8 cellular contexts compared by ENCODE assay signal in the genomic region with DNA sequence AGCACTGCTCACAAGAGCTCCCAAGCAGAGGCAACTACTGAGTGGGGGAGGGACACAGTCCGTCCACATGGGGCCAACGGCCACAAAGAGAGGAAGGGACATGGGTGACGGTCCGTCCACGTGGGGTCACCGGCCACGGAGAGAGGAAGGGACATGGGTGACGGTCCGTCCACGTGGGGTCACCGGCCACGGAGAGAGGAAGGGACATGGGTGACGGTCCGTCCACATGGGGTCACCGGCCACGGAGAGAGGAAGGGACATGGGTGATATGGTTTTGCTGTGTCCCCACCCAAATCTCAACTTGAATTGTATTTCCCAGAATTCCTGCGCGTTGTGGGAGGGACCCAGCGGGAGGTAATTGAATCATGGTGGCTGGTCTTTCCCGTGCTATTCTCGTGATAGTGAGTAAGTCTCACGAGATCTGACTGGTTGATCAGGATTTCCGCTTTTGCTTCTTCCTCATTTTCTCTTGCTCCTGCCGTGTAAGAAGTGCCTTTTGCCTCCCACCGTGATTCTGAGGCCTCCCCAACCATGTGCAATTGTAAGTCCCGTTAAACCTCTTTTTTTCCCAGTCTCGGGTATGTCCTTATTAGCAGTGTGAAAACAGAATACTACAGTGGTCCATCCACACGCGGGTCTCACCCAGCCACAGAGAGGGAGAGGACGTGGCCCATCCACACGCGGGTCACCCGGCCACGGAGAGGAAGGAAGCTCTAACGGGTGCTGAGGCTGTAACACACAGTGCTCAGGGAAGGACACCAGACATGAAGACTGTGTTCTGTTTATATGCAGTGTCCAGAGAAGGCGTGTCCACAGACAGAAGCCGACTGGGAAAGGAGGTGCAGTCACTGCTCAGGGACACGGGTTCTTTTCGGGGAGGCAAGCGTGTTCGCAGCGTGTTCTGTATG. TPM values are rescaled to one million over a fixed set of nuclear protein-coding genes. Genes with fewer than 3 reads are reported as not detected.
DNase-seq lines count a peak whose midpoint lies in the region; ATAC-seq and TF ChIP-seq lines count a peak whose summit lies in the region.

No MANE protein-coding gene starts in this region.

- peaks cover 4 to 43% (median 30%) of the 10 kb centered on the region in 4 donors for H3K4me1 ChIP-seq in stomach

- no peak for TF ChIP-seq POLR2A in stomach (IDR thresholded peaks at IDR 0.05)

- no peak overlapping the region for H3K27ac ChIP-seq in SU-DHL-6 (ENCODE audit: low read depth, low read length)
- peak overlapping the region in 2 of 5 donors; percentile 14 to 22 for H3K27ac ChIP-seq in stomach

- H4K20me1 ChIP-seq in SU-DHL-6 (ENCODE audit: low read depth, low read length): no peaks in the 10 kb centered on the region

- peaks cover 14% of the 10 kb centered on the region for H3K36me3 Mint-ChIP-seq in activated CD4-positive, alpha-beta T cell treated with anti-CD3 and anti-CD28 coated beads, Interleukin-2, amount 10 ng/mL, durations not matched to agents 24 days and 14 days (ENCODE audit: low read depth)
- peaks cover 19% of the 10 kb centered on the region for H3K36me3 Mint-ChIP-seq in endothelial cell (ENCODE audit: low read depth, unreplicated experiment)

- no peak for TF ChIP-seq EP300 in stomach (IDR thresholded peaks at IDR 0.05)

- H3K9me3 ChIP-seq in SU-DHL-6 (ENCODE audit: insufficient read depth, low read length): no peaks in the 10 kb centered on the region
- no peaks in the 10 kb centered on the region for H3K9me3 ChIP-seq in stomach

- H3K27me3 ChIP-seq in SU-DHL-6 (ENCODE audit: low read length) (no peaks in the 10 kb centered on the region), stomach (peaks cover 0 to 8% (median 0%) of the 10 kb centered on the region in 3 donors)

- peak overlapping the region; percentile 40 for H3K4me3 ChIP-seq in SU-DHL-6 (ENCODE audit: insufficient read depth, low read length, poor library complexity, severe bottlenecking)
- peak overlapping the region in 3 of 4 donors; percentile 2 to 35 (median 9) for H3K4me3 ChIP-seq in stomach

- H3F3A ChIP-seq in SU-DHL-6 (ENCODE audit: insufficient read depth): no peaks in the 10 kb centered on the region

- H3K9me3 Mint-ChIP-seq in activated CD4-positive, alpha-beta T cell treated with anti-CD3 and anti-CD28 coated beads, Interleukin-2, amount 10 ng/mL, durations not matched to agents 24 days and 14 days: peaks cover 2% of the 10 kb centered on the region
- H3K9me3 Mint-ChIP-seq in endothelial cell (ENCODE audit: unreplicated experiment): no peaks in the 10 kb centered on the region

- peak overlapping the region; percentile 29 for H3K4me2 ChIP-seq in SU-DHL-6 (ENCODE audit: low read depth, low read length, poor library complexity, severe bottlenecking)

- H3K79me2 ChIP-seq in SU-DHL-6 (ENCODE audit: insufficient read depth, low read length): no peaks in the 10 kb centered on the region

- intact Hi-C loops in activated CD4-positive, alpha-beta T cell treated with anti-CD3 and anti-CD28 coated beads, Interleukin-2, amount 10 ng/mL, durations not matched to agents 24 days and 14 days (cut with micrococcal nuclease): loop anchor here (1.0 to 5.0 kb wide), 2 partner anchors 87 to 250 kb away; no protein-coding TSS in a partner anchor
- intact Hi-C loops in stomach (cut with DNase I; ENCODE audit: low total_unique reads): loop anchor here (10.0 kb wide), 2 partner anchors 89 to 129 kb away; no protein-coding TSS in a partner anchor

- H3K4me3 Mint-ChIP-seq in activated CD4-positive, alpha-beta T cell treated with anti-CD3 and anti-CD28 coated beads, Interleukin-2, amount 10 ng/mL, durations not matched to agents 24 days and 14 days: peak overlapping the region; percentile 98
- peak overlapping the region; percentile 83 for H3K4me3 Mint-ChIP-seq in endothelial cell (ENCODE audit: unreplicated experiment)

- H3K27me3 Mint-ChIP-seq in activated CD4-positive, alpha-beta T cell treated with anti-CD3 and anti-CD28 coated beads, Interleukin-2, amount 10 ng/mL, durations not matched to agents 24 days and 14 days: no peaks in the 10 kb centered on the region
- H3K27me3 Mint-ChIP-seq in endothelial cell (ENCODE audit: unreplicated experiment): peaks cover 43% of the 10 kb centered on the region

- no peak for ATAC-seq in HG02981 (IDR thresholded peaks at IDR 0.05; ENCODE audit: unreplicated experiment)
- no peak for ATAC-seq in HG03469 (IDR thresholded peaks at IDR 0.05; ENCODE audit: unreplicated experiment)

- peak overlapping the region; percentile 93 for H3K27ac Mint-ChIP-seq in activated CD4-positive, alpha-beta T cell treated with anti-CD3 and anti-CD28 coated beads, Interleukin-2, amount 10 ng/mL, durations not matched to agents 24 days and 14 days
- peak overlapping the region; percentile 94 for H3K27ac Mint-ChIP-seq in endothelial cell (ENCODE audit: unreplicated experiment)

- H3K9me2 ChIP-seq in SU-DHL-6 (replicated peaks; ENCODE audit: insufficient read depth, low read length): no peaks in the 10 kb centered on the region

- H3K9ac ChIP-seq in SU-DHL-6 (ENCODE audit: low read length): no peak overlapping the region

- peaks cover 17% of the 10 kb centered on the region for H3K4me1 Mint-ChIP-seq in activated CD4-positive, alpha-beta T cell treated with anti-CD3 and anti-CD28 coated beads, Interleukin-2, amount 10 ng/mL, durations not matched to agents 24 days and 14 days
- H3K4me1 Mint-ChIP-seq in endothelial cell (ENCODE audit: unreplicated experiment): peaks cover 26% of the 10 kb centered on the region

- H3K36me3 ChIP-seq in SU-DHL-6 (ENCODE audit: low read length) (no peaks in the 10 kb centered on the region), stomach (peaks cover 0 to 11% (median 0%) of the 10 kb centered on the region in 4 donors)

- 68 to 79% (median 74%) methylated on average over 37 to 42 of the region's 42 CpGs for WGBS in stomach, 5 donors

- peak; percentile 85 for DNase-seq in activated CD4-positive, alpha-beta T cell treated with anti-CD3 and anti-CD28 coated beads, Interleukin-2, amount 10 ng/mL, durations not matched to agents 24 days and 14 days
- DNase-seq in activated CD4-positive, alpha-beta T cell treated with anti-CD3 and anti-CD28 coated beads, Interleukin-2, amount 50 U/mL, for 4 hours: no peak
- DNase-seq in endothelial cell (ENCODE audit: low spot score): no peak
- DNase-seq in stomach: no peak
- no peak for DNase-seq in COR-L47 (lab: John Stamatoyannopoulos, UW)

- no peak overlapping the region for H2AFZ ChIP-seq in SU-DHL-6 (ENCODE audit: low read depth, low read length, severe bottlenecking)

- no peak for TF ChIP-seq CTCF in SU-DHL-6 (IDR thresholded peaks at IDR 0.05; ENCODE audit: insufficient read depth, low read length, poor library complexity, severe bottlenecking)
- no peak for TF ChIP-seq CTCF in endothelial cell (IDR thresholded peaks at IDR 0.05; ENCODE audit: unreplicated experiment)
- no peak for TF ChIP-seq CTCF in stomach (IDR thresholded peaks at IDR 0.05)

RNA-seq across cellular contexts. Expression of a gene that starts 48.5 kb away (rescaled TPM):
- 0.17 and 0.54 TPM in 2 replicates for total RNA-seq in activated CD4-positive, alpha-beta T cell treated with anti-CD3 and anti-CD28 coated beads, Interleukin-2, amount 10 ng/mL, durations not matched to agents 24 days and 14 days
- total RNA-seq in endothelial cell (ENCODE audit: unreplicated experiment): 19.8 TPM
- 100 to 1,000 TPM in 2 of 5 donors, 10 to 100 TPM in 3; 31.4 to 409 (median 93.4) TPM for total RNA-seq in stomach
- polyA plus RNA-seq in stomach: 100 to 1,000 TPM in 1 of 3 donors, 10 to 100 TPM in 2; 34.7 to 109 (median 62.0) TPM

RNA-seq across cellular contexts. Expression of a gene that starts 56.4 kb away (rescaled TPM):
- total RNA-seq in activated CD4-positive, alpha-beta T cell treated with anti-CD3 and anti-CD28 coated beads, Interleukin-2, amount 10 ng/mL, durations not matched to agents 24 days and 14 days: 2.0 and 2.4 TPM in 2 replicates
- total RNA-seq in endothelial cell (ENCODE audit: unreplicated experiment) (321 TPM), stomach (1 to 10 TPM in 4 of 5 donors, not detected in 1; 1.3 to 7.9 (median 2.3) TPM)
- 1 to 10 TPM; 4.6 to 7.5 (median 6.7) TPM for polyA plus RNA-seq in stomach

Comparison
In these comparisons a context has a peak if more than half of its experiments do, and no peak if none do; other contexts are left out.
1. RNA of a gene that starts 48.5 kb away (total RNA-seq): 31.4 to 409 TPM in stomach and 19.8 TPM in endothelial cell (single experiment); 0.17 to 0.54 TPM in activated CD4-positive, alpha-beta T cell treated with anti-CD3 and anti-CD28 coated beads, Interleukin-2, amount 10 ng/mL, durations not matched to agents 24 days and 14 days; every median in the first group is over 10 times any median in the second.
2. RNA of a gene that starts 56.4 kb away (total RNA-seq): 321 TPM in endothelial cell (single experiment); 2.0 to 2.4 TPM in activated CD4-positive, alpha-beta T cell treated with anti-CD3 and anti-CD28 coated beads, Interleukin-2, amount 10 ng/mL, durations not matched to agents 24 days and 14 days and 1.3 to 7.9 TPM in stomach; every median in the first group is over 10 times any median in the second.